Comparison of ENCODE assay signal across 13 cellular contexts in genomic region chr3:156478931-156479330, GRCh38.
A peak's percentile ranks its signal among the peaks of the same experiment; 100 is the strongest.
DNase-seq lines count a peak whose midpoint lies in the region; ATAC-seq, FAIRE-seq and TF ChIP-seq lines count a peak whose summit lies in the region.
"Had no signal": no experiment of that assay in that cellular context is flagged by ENCODE, and none has a peak within 500 bp of the region (broad histone marks: within the 10 kb centered on the region; RNA-seq: fewer than 3 reads in every experiment).

No MANE protein-coding gene starts in this region.

- TF ChIP-seq RAD21 in K562 (CRISPR knock-in tag; conservative IDR thresholded peaks at IDR 0.05 in 1 of 2, IDR thresholded peaks at IDR 0.05 in 1 of 2) = no peak

- H3K9me3 ChIP-seq in K562 (replicated peaks; ENCODE audit: control insufficient read depth, insufficient read depth, low read depth, low read length) = no peaks in the 10 kb centered on the region
- H3K9me3 ChIP-seq: A549, SJSA1 had no signal

- no peak for TF ChIP-seq POLR2A in K562 (conservative IDR thresholded peaks at IDR 0.05)

- H3K4me1 ChIP-seq in K562 (replicated peaks in 1 of 2; ENCODE audit: control insufficient read depth in 2 of 2, insufficient read depth in 2 of 2, low read length in 2 of 2) = peaks cover 0 to 20% of the 10 kb centered on the region in 2 experiments; a peak in 3 of 5 replicates
- H3K4me1 ChIP-seq: A549 had no signal

- H3K4me2 ChIP-seq in K562 (ENCODE audit: insufficient read depth, low read length) = no peak overlapping the region
- H3K4me2 ChIP-seq: A549, GM23338 had no signal

- no peak for TF ChIP-seq CTCF in K562 (IDR thresholded peaks at IDR 0.05 in 2 of 3, conservative IDR thresholded peaks at IDR 0.05 in 1 of 3; ENCODE audit: insufficient read depth in 2 of 3, low read depth in 1 of 3, low read length in 3 of 3)

- H3K9me1 ChIP-seq in K562 (ENCODE audit: control insufficient read depth, insufficient read depth, low read length) = no peaks in the 10 kb centered on the region

- peak overlapping the region; percentile 9; the same call in 1 of the 2 replicates for H2AFZ ChIP-seq in K562 (ENCODE audit: low read depth, low read length)
- H2AFZ ChIP-seq: GM23338 had no signal

- H3K4me3 ChIP-seq in K562 = no peak overlapping the region
- H3K4me3 ChIP-seq: A549, GM23338, SJSA1 had no signal

- 22% methylated on average over 3 of the region's 3 CpGs for WGBS in K562 (ENCODE audit: insufficient coverage, low coverage, missing lambda C conversion rate)

- H4K20me1 ChIP-seq in K562 (replicated peaks; ENCODE audit: control insufficient read depth, insufficient read depth, low read length) = no peaks in the 10 kb centered on the region

- no peak for FAIRE-seq in K562 (lab: Jason Lieb, UNC)
- FAIRE-seq: A549 had no signal

- no peaks in the 10 kb centered on the region for H3K36me3 ChIP-seq in K562 (ENCODE audit: control insufficient read depth, insufficient read depth, low read length)
- H3K36me3 ChIP-seq: SJSA1 had no signal

- POLR2A ChIA-PET in K562 (lab: Yijun Ruan, JAX) = no interaction called here

- no peak overlapping the region for H3K27ac ChIP-seq in K562 (ENCODE audit: extremely low read depth, low read depth, low read length)
- H3K27ac ChIP-seq: A549, C4-2B, SJSA1 had no signal

- no TSS peak for BruUV-seq in K562 (replicated peaks; lab: Mats Ljungman, UMichigan)

- no peaks in the 10 kb centered on the region for H3K27me3 ChIP-seq in K562 (ENCODE audit: control insufficient read depth in 2 of 2, insufficient read depth in 2 of 2, low read length in 2 of 2)
- H3K27me3 ChIP-seq: SJSA1 had no signal

- CTCF ChIA-PET in K562 (lab: Yijun Ruan, JAX; ENCODE audit: low intra/inter-chr PET ratio) = no interaction called here

- no peak overlapping the region for H3K9ac ChIP-seq in K562 (ENCODE audit: insufficient read depth in 1 of 2, low read depth in 2 of 2, low read length in 2 of 2)

- TF ChIP-seq EP300 in K562 (IDR thresholded peaks at IDR 0.05; ENCODE audit: low read length) = no peak

- H3K79me2 ChIP-seq in K562 (ENCODE audit: control insufficient read depth, insufficient read depth, low read length) = no peaks in the 10 kb centered on the region

- in situ Hi-C loops in K562 (cut with MboI) = no loop called here

- ATAC-seq in K562 (no peak), HG03135 (IDR thresholded peaks at IDR 0.05; ENCODE audit: unreplicated experiment) (no peak), HG03565 (IDR thresholded peaks at IDR 0.05; ENCODE audit: unreplicated experiment) (no peak)
- ATAC-seq: A549, GM23338 had no signal

- peak; percentile 8 for DNase-seq in DMS53 (lab: John Stamatoyannopoulos, UW)
- peak; percentile 92 for DNase-seq in NCI-H2171 (lab: John Stamatoyannopoulos, UW)
- no peak for DNase-seq in K562 (ENCODE audit: extremely low read depth in 1 of 4, low spot score in 3 of 4)
- peak; percentile 9 for DNase-seq in pons (ENCODE audit: low spot score)
- no peak for DNase-seq in stimulated activated CD4-positive, alpha-beta T cell treated with anti-CD3 and anti-CD28 coated beads, Interleukin-4, amount 100 ng/mL, for 1 hour
- DNase-seq: NCI-H1105, NCI-H187 had no signal

- intact Hi-C loops in K562 (cut with micrococcal nuclease) = no loop called here

TF ChIP-seq in K562, 482 proteins besides CTCF, POLR2A, EP300 and RAD21:
- TF ChIP-seq RFX7 (CRISPR knock-in tag; IDR thresholded peaks at IDR 0.05) (no peak), ZNF398 (CRISPR knock-in tag; IDR thresholded peaks at IDR 0.05) (no peak), ZFX (CRISPR knock-in tag; IDR thresholded peaks at IDR 0.05) (no peak), CBX2 (IDR thresholded peaks at IDR 0.05; ENCODE audit: insufficient read depth, low read length, poor library complexity, severe bottlenecking) (no peak), CCAR2 (IDR thresholded peaks at IDR 0.05; ENCODE audit: low read depth, low read length) (no peak), ZNF444 (CRISPR knock-in tag; IDR thresholded peaks at IDR 0.05) (no peak), GATAD2B (IDR thresholded peaks at IDR 0.05; ENCODE audit: borderline replicate concordance) (no peak), ZNF740 (CRISPR knock-in tag; IDR thresholded peaks at IDR 0.05) (no peak), ZNF740 (tag; IDR thresholded peaks at IDR 0.05) (no peak), PHB2 (IDR thresholded peaks at IDR 0.05; ENCODE audit: low read depth) (no peak), RBM25 (IDR thresholded peaks at IDR 0.05; ENCODE audit: low read depth, low read length, severe bottlenecking) (no peak), EWSR1 (IDR thresholded peaks at IDR 0.05; ENCODE audit: borderline replicate concordance, low read depth, partially characterized antibody) (no peak), HDGF (IDR thresholded peaks at IDR 0.05) (no peak), GTF2F1 (IDR thresholded peaks at IDR 0.05; ENCODE audit: low read depth, low read length) (no peak), NFE2 (IDR thresholded peaks at IDR 0.05; ENCODE audit: low read depth) (no peak), NUFIP1 (IDR thresholded peaks at IDR 0.05; ENCODE audit: partially characterized antibody) (no peak), SIN3B (IDR thresholded peaks at IDR 0.05; ENCODE audit: low read depth) (no peak), GMEB1 (CRISPR knock-in tag; IDR thresholded peaks at IDR 0.05) (no peak)
- TF ChIP-seq, protein P1, sequence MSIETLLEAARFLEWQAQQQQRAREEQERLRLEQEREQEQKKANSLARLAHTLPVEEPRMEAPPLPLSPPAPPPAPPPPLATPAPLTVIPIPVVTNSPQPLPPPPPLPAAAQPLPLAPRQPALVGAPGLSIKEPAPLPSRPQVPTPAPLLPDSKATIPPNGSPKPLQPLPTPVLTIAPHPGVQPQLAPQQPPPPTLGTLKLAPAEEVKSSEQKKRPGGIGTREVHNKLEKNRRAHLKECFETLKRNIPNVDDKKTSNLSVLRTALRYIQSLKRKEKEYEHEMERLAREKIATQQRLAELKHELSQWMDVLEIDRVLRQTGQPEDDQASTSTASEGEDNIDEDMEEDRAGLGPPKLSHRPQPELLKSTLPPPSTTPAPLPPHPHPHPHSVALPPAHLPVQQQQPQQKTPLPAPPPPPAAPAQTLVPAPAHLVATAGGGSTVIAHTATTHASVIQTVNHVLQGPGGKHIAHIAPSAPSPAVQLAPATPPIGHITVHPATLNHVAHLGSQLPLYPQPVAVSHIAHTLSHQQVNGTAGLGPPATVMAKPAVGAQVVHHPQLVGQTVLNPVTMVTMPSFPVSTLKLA (conservative IDR thresholded peaks at IDR 0.05) = no peak

Comparison
In these comparisons a context has a peak if more than half of its experiments do, and no peak if none do; other contexts are left out.
1. DNase-seq: peak in DMS53 (single experiment), NCI-H2171 (single experiment) and pons (single experiment); none in K562 (0 of 4) and stimulated activated CD4-positive, alpha-beta T cell treated with anti-CD3 and anti-CD28 coated beads, Interleukin-4, amount 100 ng/mL, for 1 hour (single experiment).